Comparison of ENCODE assay signal across 9 cellular contexts in genomic region chr19:1236566-1236965, GRCh38. TPM values are rescaled to one million over a fixed set of nuclear protein-coding genes. Genes with fewer than 3 reads are reported as not detected.
DNase-seq lines count a peak whose midpoint lies in the region; ATAC-seq and TF ChIP-seq lines count a peak whose summit lies in the region.
"Had no signal": no experiment of that assay in that cellular context is flagged by ENCODE, and none has a peak within 500 bp of the region (broad histone marks: within the 10 kb centered on the region; RNA-seq: fewer than 3 reads in every experiment).

No MANE protein-coding gene starts in this region.

- TF ChIP-seq CTCF in Calu3 (IDR thresholded peaks at IDR 0.05; ENCODE audit: unreplicated experiment): no peak
- TF ChIP-seq CTCF in ovary (IDR thresholded peaks at IDR 0.05): no peak

- H3K4me3 ChIP-seq in ovary: peak overlapping the region; percentile 37

- H3K27me3 ChIP-seq in ovary: peaks cover 4% of the 10 kb centered on the region

- H3K9me3 Mint-ChIP-seq in Calu3 (ENCODE audit: low read depth, unreplicated experiment): no peaks in the 10 kb centered on the region
- no peaks in the 10 kb centered on the region for H3K9me3 Mint-ChIP-seq in effector memory CD8-positive, alpha-beta T cell

- no peak for TF ChIP-seq POLR2A in ovary (IDR thresholded peaks at IDR 0.05)

- no peak for DNase-seq in Calu3
- peak; percentile 67 for DNase-seq in NCI-H2171 (lab: John Stamatoyannopoulos, UW)
- no peak for DNase-seq in effector memory CD8-positive, alpha-beta T cell
- DNase-seq in ovary: no peak
- no peak for DNase-seq in stimulated activated naive CD4-positive, alpha-beta T cell treated with Interleukin-2 at 50 U/mL for 16 hours (lab: John Stamatoyannopoulos, UW)
- DNase-seq in HT-29 (ENCODE audit: low spot score): no peak
- no peak for DNase-seq in activated T-cell treated with anti-CD3 and anti-CD28 coated beads, Interleukin-2, amount 50 U/mL, for 48 hours
- DNase-seq: NCI-H526 treated with DMSO at 0.1 percent for 48 hours had no signal

- CTCF ChIA-PET in Calu3 (lab: Charles Lee): no interaction called here

- peaks cover 28% of the 10 kb centered on the region for H3K4me1 ChIP-seq in ovary (ENCODE audit: insufficient read depth)

- H3K4me3 Mint-ChIP-seq in Calu3 (ENCODE audit: low read depth, unreplicated experiment): peak overlapping the region; percentile 58
- peak overlapping the region; percentile 57 to 60 for H3K4me3 Mint-ChIP-seq in effector memory CD8-positive, alpha-beta T cell

- no peaks in the 10 kb centered on the region for H3K27me3 Mint-ChIP-seq in Calu3 (ENCODE audit: unreplicated experiment)
- H3K27me3 Mint-ChIP-seq in effector memory CD8-positive, alpha-beta T cell: peaks cover 10 to 11% of the 10 kb centered on the region in 2 donors

- H3K27ac ChIP-seq in ovary: no peak overlapping the region

- no TSS peak for BruUV-seq in Calu3 (replicated peaks; lab: Mats Ljungman, UMichigan)

- TF ChIP-seq EP300 in ovary (IDR thresholded peaks at IDR 0.05): no peak

- H3K36me3 Mint-ChIP-seq in Calu3 (ENCODE audit: insufficient read depth, unreplicated experiment): peaks cover 36% of the 10 kb centered on the region
- H3K36me3 Mint-ChIP-seq in effector memory CD8-positive, alpha-beta T cell (ENCODE audit: insufficient read depth): peaks cover 19% of the 10 kb centered on the region

- H3K9me3 ChIP-seq in ovary: no peaks in the 10 kb centered on the region

- ATAC-seq in effector memory CD8-positive, alpha-beta T cell (replicated peaks): no peak
- ATAC-seq in HG02759 (IDR thresholded peaks at IDR 0.05; ENCODE audit: unreplicated experiment): no peak

- WGBS in ovary, 3 donors: 8 to 19% (median 12%) methylated on average over 18 to 42 of the region's 42 CpGs

- no peaks in the 10 kb centered on the region for H3K36me3 ChIP-seq in ovary

- H3K27ac Mint-ChIP-seq in Calu3 (ENCODE audit: unreplicated experiment): no peak overlapping the region
- H3K27ac Mint-ChIP-seq in effector memory CD8-positive, alpha-beta T cell: no peak overlapping the region

- intact Hi-C loops in Calu3 (cut with micrococcal nuclease; ENCODE audit: unreplicated experiment): no loop called here
- intact Hi-C loops in ovary (cut with DNase I): loop anchor here in 1 of 4 donors (10.0 kb wide), 1 partner anchor 312 kb away; the partner anchor contains the start of gene ARID3A

- peaks cover 26% of the 10 kb centered on the region for H3K4me1 Mint-ChIP-seq in Calu3 (ENCODE audit: low read depth, unreplicated experiment)
- peaks cover 12 to 18% of the 10 kb centered on the region in 2 donors for H3K4me1 Mint-ChIP-seq in effector memory CD8-positive, alpha-beta T cell (ENCODE audit: low read depth in 2 of 2)

RNA-seq across cellular contexts. Expression of gene CBARP, which starts 1.2 kb away (rescaled TPM):
- total RNA-seq in Calu3 (2022): 4.2 and 5.7 TPM in 2 replicates
- 10 to 100 TPM in 2 of 7 donors, 1 to 10 TPM in 2, under 1 TPM in 3; 0.61 to 21.1 (median 2.4) TPM for total RNA-seq in ovary
- under 1 TPM in 1 of 2 donors, not detected in 1; 0.45 TPM for polyA plus RNA-seq in ovary
- 2.4 and 3.9 TPM in 2 replicates for total RNA-seq in HT-29 (2014; rRNA removed; shearing (Covaris generic))

RNA-seq across cellular contexts. Expression of gene ATP5F1D, which starts 5.0 kb away (rescaled TPM):
- total RNA-seq in Calu3 (2022) (86.6 and 91.8 TPM in 2 replicates), ovary (100 to 1,000 TPM in 6 of 7 donors, 10 to 100 TPM in 1; 71.9 to 218 (median 148) TPM)
- polyA plus RNA-seq in ovary: 100 to 1,000 TPM in 1 of 2 donors, 1 to 10 TPM in 1; 1.3 to 110 TPM
- 142 and 159 TPM in 2 replicates for total RNA-seq in HT-29 (2014; rRNA removed; shearing (Covaris generic))

RNA-seq across cellular contexts. Expression of gene MIDN, which starts 11.8 kb away (rescaled TPM):
- total RNA-seq in Calu3 (2022) (61.8 and 72.4 TPM in 2 replicates), ovary (100 to 1,000 TPM in 5 of 7 donors, 10 to 100 TPM in 2; 44.9 to 261 (median 107) TPM)
- polyA plus RNA-seq in ovary: 10 to 100 TPM; 10.1 to 26.7 TPM
- total RNA-seq in HT-29 (2014; rRNA removed; shearing (Covaris generic)): 32.5 and 38.6 TPM in 2 replicates

RNA-seq across cellular contexts. Expression of gene STK11, which starts 31.0 kb away (rescaled TPM):
- total RNA-seq in Calu3 (2022) (55.8 and 58.3 TPM in 2 replicates), ovary (10 to 100 TPM; 38.7 to 71.2 (median 54.2) TPM)
- 10 to 100 TPM; 36.9 to 57.4 TPM for polyA plus RNA-seq in ovary
- 101 and 114 TPM in 2 replicates for total RNA-seq in HT-29 (2014; rRNA removed; shearing (Covaris generic))

RNA-seq across cellular contexts. Expression of gene CIRBP, which starts 32.6 kb away (rescaled TPM):
- 102 and 112 TPM in 2 replicates for total RNA-seq in Calu3 (2022)
- total RNA-seq in ovary: 100 to 1,000 TPM; 602 to 917 (median 855) TPM
- polyA plus RNA-seq in ovary: 1,000 to 10,000 TPM in 1 of 2 donors, 100 to 1,000 TPM in 1; 610 to 1,254 TPM
- total RNA-seq in HT-29 (2014; rRNA removed; shearing (Covaris generic)): 72.3 and 72.7 TPM in 2 replicates
